In the genomic region with DNA sequence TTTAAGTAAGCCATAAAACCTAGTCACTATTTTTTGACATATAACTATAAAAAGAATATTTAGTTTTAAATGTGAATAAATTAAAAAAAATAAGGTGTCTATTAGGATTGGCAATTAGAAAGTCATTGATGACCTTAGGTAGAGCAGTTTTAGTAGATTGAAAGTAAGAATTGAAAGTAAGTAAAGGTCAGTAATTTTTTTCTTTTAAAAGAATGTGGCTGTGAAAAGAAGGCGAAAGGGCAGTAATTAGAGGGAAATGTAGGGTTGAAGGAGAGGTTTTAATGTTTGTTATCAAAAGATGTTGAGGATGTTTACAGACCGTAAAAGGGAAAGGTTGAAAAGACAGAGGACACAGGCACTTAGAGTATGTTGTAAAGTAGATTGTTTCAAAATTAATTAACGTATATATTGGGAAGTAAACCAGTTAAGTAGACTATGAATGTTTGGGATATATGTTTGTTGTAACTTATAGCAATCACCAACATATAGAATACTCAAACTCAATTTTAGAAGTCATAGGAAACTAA, we compare ENCODE assay signal across 23 cellular contexts. TPM values are rescaled to one million over a fixed set of nuclear protein-coding genes. Genes with fewer than 3 reads are reported as not detected.
A peak's percentile ranks its signal among the peaks of the same experiment; 100 is the strongest.
DNase-seq lines count a peak whose midpoint lies in the region; ATAC-seq, FAIRE-seq and TF ChIP-seq lines count a peak whose summit lies in the region.
"Had no signal": no experiment of that assay in that cellular context is flagged by ENCODE, and none has a peak within 500 bp of the region (broad histone marks: within the 10 kb centered on the region; RNA-seq: fewer than 3 reads in every experiment).

No MANE protein-coding gene starts in this region.

- peak overlapping the region; percentile 30 for H3K27ac Mint-ChIP-seq in neural crest cell (ENCODE audit: unreplicated experiment)
- H3K27ac Mint-ChIP-seq: CD4-positive, alpha-beta memory T cell had no signal

- 69% methylated on average over 3 of the region's 3 CpGs for WGBS in K562 (ENCODE audit: insufficient coverage, low coverage, missing lambda C conversion rate)

- H3K9me3 ChIP-seq in K562 (replicated peaks; ENCODE audit: control insufficient read depth, insufficient read depth, low read depth, low read length) (no peaks in the 10 kb centered on the region), Karpas-422 (ENCODE audit: low read length) (no peaks in the 10 kb centered on the region), tibial artery (no peaks in the 10 kb centered on the region)
- H3K9me3 ChIP-seq: SK-N-SH had no signal

- peak overlapping the region; percentile 10 for H3K4me3 Mint-ChIP-seq in neural crest cell
- H3K4me3 Mint-ChIP-seq: CD4-positive, alpha-beta memory T cell had no signal

- H3K9ac ChIP-seq in K562 (ENCODE audit: insufficient read depth in 1 of 2, low read depth in 2 of 2, low read length in 2 of 2): no peak overlapping the region
- no peak overlapping the region for H3K9ac ChIP-seq in Karpas-422 (ENCODE audit: low read length)
- H3K9ac ChIP-seq: BLaER1, KMS-11, SK-N-SH had no signal

- H3K79me2 ChIP-seq in K562 (ENCODE audit: control insufficient read depth, insufficient read depth, low read length) (peaks cover 5% of the 10 kb centered on the region; the same call in 1 of the 3 replicates), Karpas-422 (ENCODE audit: low read length) (no peaks in the 10 kb centered on the region)

- H2AFZ ChIP-seq in K562 (ENCODE audit: low read depth, low read length): no peak overlapping the region
- H2AFZ ChIP-seq in Karpas-422 (ENCODE audit: low read length): no peak overlapping the region

- H3K4me1 ChIP-seq in K562 (replicated peaks in 1 of 2; ENCODE audit: control insufficient read depth in 2 of 2, insufficient read depth in 2 of 2, low read length in 2 of 2) (peaks cover 6 to 7% of the 10 kb centered on the region in 2 experiments; a peak in 2 of 5 replicates), Karpas-422 (ENCODE audit: low read length) (no peaks in the 10 kb centered on the region), tibial artery (peaks cover 0 to 21% (median 8%) of the 10 kb centered on the region in 4 donors)

- peaks cover 30% of the 10 kb centered on the region for H3K4me1 Mint-ChIP-seq in neural crest cell

- H3K27me3 ChIP-seq in K562 (ENCODE audit: control insufficient read depth in 2 of 2, insufficient read depth in 2 of 2, low read length in 2 of 2) (no peaks in the 10 kb centered on the region), Karpas-422 (ENCODE audit: low read length) (no peaks in the 10 kb centered on the region), tibial artery (no peaks in the 10 kb centered on the region)
- H3K27me3 ChIP-seq: BLaER1 had no signal

- no peak for TF ChIP-seq RAD21 in K562 (CRISPR knock-in tag; conservative IDR thresholded peaks at IDR 0.05 in 1 of 2, IDR thresholded peaks at IDR 0.05 in 1 of 2)

- TF ChIP-seq CTCF in D721Med (IDR thresholded peaks at IDR 0.05; ENCODE audit: insufficient read depth, missing control alignments) (no peak), K562 (IDR thresholded peaks at IDR 0.05 in 2 of 3, conservative IDR thresholded peaks at IDR 0.05 in 1 of 3; ENCODE audit: insufficient read depth in 2 of 3, low read depth in 1 of 3, low read length in 3 of 3) (no peak), neural crest cell (conservative IDR thresholded peaks at IDR 0.05) (no peak), tibial artery (IDR thresholded peaks at IDR 0.05) (no peak)

- H4K20me1 ChIP-seq in K562 (replicated peaks; ENCODE audit: control insufficient read depth, insufficient read depth, low read length) (no peaks in the 10 kb centered on the region), Karpas-422 (ENCODE audit: insufficient read depth, low read depth, low read length) (no peaks in the 10 kb centered on the region)
- H4K20me1 ChIP-seq: BLaER1 had no signal

- peak; percentile 21 for FAIRE-seq in D721Med (lab: Jason Lieb, UNC)
- no peak for FAIRE-seq in K562 (lab: Jason Lieb, UNC)
- FAIRE-seq: GM12891, H1, HTR-8/SVneo had no signal

- peak overlapping the region; percentile 42; the same call in 1 of the 3 replicates for H3K27ac ChIP-seq in K562 (ENCODE audit: extremely low read depth, low read depth, low read length)
- H3K27ac ChIP-seq in Karpas-422 (ENCODE audit: low read length): no peak overlapping the region
- H3K27ac ChIP-seq in tibial artery: no peak overlapping the region
- H3K27ac ChIP-seq: BLaER1, KMS-11 had no signal

- no peak for TF ChIP-seq EP300 in K562 (IDR thresholded peaks at IDR 0.05; ENCODE audit: low read length)

- POLR2A ChIA-PET in K562 (lab: Yijun Ruan, JAX): no interaction called here

- intact Hi-C loops in K562 (cut with micrococcal nuclease) (no loop called here), tibial artery (cut with DNase I; ENCODE audit: low total_unique reads) (no loop called here)

- DNase-seq in D721Med (ENCODE audit: insufficient read length, low spot score) (no peak), HT-29 (ENCODE audit: low spot score) (peak; percentile 11), K562 (ENCODE audit: extremely low read depth in 1 of 4, low spot score in 3 of 4) (no peak), neural crest cell (ENCODE audit: low read depth, low spot score) (no peak), NCI-H2196 (lab: John Stamatoyannopoulos, UW; ENCODE audit: unreplicated experiment) (no peak), Karpas-422 (no peak), tibial artery (no peak)
- DNase-seq: Calu3; CD4-positive, alpha-beta memory T cell; NCI-H1105; NCI-H146; NCI-H2081; NCI-H446 treated with DMSO at 0.1 percent for 48 hours; NCI-H774; NK-92 treated with Interleukin-12 subunit alpha and Interleukin-12 subunit beta, amount 100 ng/mL, for 24 hours; SIG-M5; SK-N-SH had no signal

- H3K9me2 ChIP-seq in Karpas-422 (replicated peaks; ENCODE audit: insufficient read depth, low read length): no peaks in the 10 kb centered on the region
- H3K9me2 ChIP-seq: SK-N-SH had no signal

- H3K4me3 ChIP-seq in K562 (no peak overlapping the region), Karpas-422 (ENCODE audit: low read length) (no peak overlapping the region), tibial artery (no peak overlapping the region)
- H3K4me3 ChIP-seq: BLaER1 had no signal

- H3K9me1 ChIP-seq in K562 (ENCODE audit: control insufficient read depth, insufficient read depth, low read length): no peaks in the 10 kb centered on the region

- BruUV-seq in K562 (replicated peaks; lab: Mats Ljungman, UMichigan): no TSS peak

- peaks cover 30% of the 10 kb centered on the region for H3K36me3 Mint-ChIP-seq in neural crest cell (ENCODE audit: low read depth)

- H3K27me3 Mint-ChIP-seq in neural crest cell (ENCODE audit: low read depth): no peaks in the 10 kb centered on the region
- H3K27me3 Mint-ChIP-seq: CD4-positive, alpha-beta memory T cell had no signal

- in situ Hi-C loops in K562 (cut with MboI): no loop called here

- ATAC-seq in K562: no peak
- ATAC-seq: HCT116 had no signal

- H3K36me3 ChIP-seq in K562 (ENCODE audit: control insufficient read depth, insufficient read depth, low read length) (no peaks in the 10 kb centered on the region), Karpas-422 (ENCODE audit: insufficient read depth, low read length) (no peaks in the 10 kb centered on the region), tibial artery (no peaks in the 10 kb centered on the region)
- H3K36me3 ChIP-seq: BLaER1 had no signal

- no peak overlapping the region for H3K4me2 ChIP-seq in K562 (ENCODE audit: insufficient read depth, low read length)
- H3K4me2 ChIP-seq in Karpas-422 (ENCODE audit: low read depth, low read length, poor library complexity, severe bottlenecking): no peak overlapping the region
- H3K4me2 ChIP-seq: BLaER1, KMS-11, SK-N-SH had no signal

- CTCF ChIA-PET in K562 (lab: Yijun Ruan, JAX; ENCODE audit: low intra/inter-chr PET ratio): no interaction called here

- no peak for TF ChIP-seq POLR2A in K562 (conservative IDR thresholded peaks at IDR 0.05)

- H3K9me3 Mint-ChIP-seq in neural crest cell: peaks cover 18% of the 10 kb centered on the region
- H3K9me3 Mint-ChIP-seq: CD4-positive, alpha-beta memory T cell had no signal

TF ChIP-seq in K562, 482 proteins besides CTCF, POLR2A, EP300 and RAD21:
- TF ChIP-seq EP400 (IDR thresholded peaks at IDR 0.05): 0 out of 2 replicates have a peak, but pooled peaks have one; percentile 11
- TF ChIP-seq THRAP3 (IDR thresholded peaks at IDR 0.05; ENCODE audit: borderline replicate concordance): 0 out of 2 replicates have a peak, but pooled peaks have one; percentile 17
- no peak for TF ChIP-seq HDGF (IDR thresholded peaks at IDR 0.05)
- no peak for TF ChIP-seq ZNF384 (IDR thresholded peaks at IDR 0.05; ENCODE audit: low read depth, low read length)
- TF ChIP-seq RAD51 (IDR thresholded peaks at IDR 0.05; ENCODE audit: borderline replicate concordance, low read depth): no peak

RNA-seq across cellular contexts. Expression of gene ZFYVE9, which starts 41.0 kb away (rescaled TPM):
- 5.3 and 6.3 TPM in 2 replicates for total RNA-seq in HT-29 (2014; rRNA removed; shearing (Covaris generic))
- 23.9 and 94.4 TPM in 2 replicates for total RNA-seq in K562 (2011; cell fraction: chromatin; rRNA removed; ENCODE audit: low replicate concordance)
- total RNA-seq in K562 (2011; cell fraction: nucleolus; rRNA removed): 13.2 and 17.4 TPM in 2 replicates
- total RNA-seq in K562 (2011; cell fraction: nucleoplasm; rRNA removed): 24.4 and 24.5 TPM in 2 replicates
- total RNA-seq in K562 (2014; rRNA removed): 8.9 and 9.4 TPM in 2 replicates
- total RNA-seq in K562 (2014; rRNA removed; fragmentation: Illumina TruSeq; extraction: Trizol): 14.4 and 16.7 TPM in 2 replicates
- total RNA-seq in K562 (2015; rRNA removed; fragmentation: Illumina TruSeq; extraction: Trizol): 11.9 and 13.2 TPM in 2 replicates
- total RNA-seq in K562 (2021): 9.0 and 10.2 TPM in 2 replicates
- 8.1 and 9.1 TPM in 2 replicates for polyA plus RNA-seq in K562 (2011; rRNA removed)
- polyA plus RNA-seq in K562 (2011; cell fraction: cytosol; rRNA removed): 2.1 and 4.4 TPM in 2 replicates
- 5.3 and 7.1 TPM in 2 replicates for polyA plus RNA-seq in K562 (2011; cell fraction: nucleus; rRNA removed)
- polyA plus RNA-seq in K562 (2012): 5.6 and 5.7 TPM in 2 replicates
- polyA plus RNA-seq in K562 (2014; fragmentation: Illumina TruSeq; extraction: Trizol): 8.1 and 8.4 TPM in 2 replicates
- under 1 TPM; 0.52 to 0.84 TPM for polyA plus RNA-seq in K562 (2014; fragmentation: Nextera tagmentation; extraction: Ambion mirVana)
- 5.0 and 5.4 TPM in 2 replicates for polyA plus RNA-seq in K562 (2014; rRNA removed)
- polyA minus RNA-seq in K562 (2011; rRNA and poly(A)+ RNA removed): 31.4 and 41.7 TPM in 2 replicates
- polyA minus RNA-seq in K562 (2011; cell fraction: cytosol; rRNA and poly(A)+ RNA removed): 8.6 and 13.1 TPM in 2 replicates
- polyA minus RNA-seq in K562 (2011; cell fraction: nucleus; rRNA and poly(A)+ RNA removed): 15.1 and 38.3 TPM in 2 replicates
- total RNA-seq in neural crest cell: 28.0 and 29.7 TPM in 2 replicates
- total RNA-seq in Karpas-422 (2014; rRNA removed; shearing (Covaris generic); ENCODE audit: low replicate concordance): 1.6 and 2.2 TPM in 2 replicates
